9 cellular contexts compared by ENCODE assay signal in the genomic region with DNA sequence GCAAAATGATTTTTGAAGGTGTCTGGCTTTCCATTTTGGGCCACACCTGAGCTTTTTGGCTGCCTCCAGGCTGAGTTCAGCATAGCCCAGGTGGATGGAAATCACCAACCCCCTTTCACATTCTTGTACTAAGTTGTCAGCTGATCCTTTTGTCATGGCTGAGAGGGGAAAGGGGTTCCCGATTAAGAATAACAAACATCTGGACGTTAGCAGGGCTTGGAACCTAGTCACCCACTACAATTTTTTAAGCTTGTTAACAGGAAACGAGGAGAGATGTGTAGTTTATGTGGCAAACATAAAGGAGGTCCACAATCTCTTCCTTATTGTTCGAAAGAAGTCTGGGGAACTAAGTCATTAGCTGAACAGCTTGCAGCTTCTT. TPM values are rescaled to one million over a fixed set of nuclear protein-coding genes. Genes with fewer than 3 reads are reported as not detected.
A peak's percentile ranks its signal among the peaks of the same experiment; 100 is the strongest.
DNase-seq lines count a peak whose midpoint lies in the region; TF ChIP-seq lines count a peak whose summit lies in the region.
"Had no signal": no experiment of that assay in that cellular context is flagged by ENCODE, and none has a peak within 500 bp of the region (broad histone marks: within the 10 kb centered on the region; RNA-seq: fewer than 3 reads in every experiment).

No MANE protein-coding gene starts in this region.

- H3K79me2 ChIP-seq in PC-9 (ENCODE audit: low read depth): peaks cover 94% of the 10 kb centered on the region

- H4K20me1 ChIP-seq in PC-9 (ENCODE audit: insufficient read depth): peaks cover 57% of the 10 kb centered on the region

- POLR2A ChIA-PET in PC-9 (lab: Charles Lee; ENCODE audit: unreplicated experiment): no interaction called here
- POLR2A ChIA-PET in activated CD4-positive, alpha-beta memory T cell treated with anti-CD3 and anti-CD28 coated beads, Interleukin-2, amount 10 ng/mL, durations not matched to agents 7 days and 5 days (lab: Charles Lee): interaction anchor here (1.3 kb wide), 1 partner anchor 22 kb away, joined by 4 read pairs; no protein-coding TSS in a partner anchor

- H3K27me3 Mint-ChIP-seq in osteocyte (ENCODE audit: unreplicated experiment): no peaks in the 10 kb centered on the region
- peaks cover 74% of the 10 kb centered on the region for H3K27me3 Mint-ChIP-seq in activated CD4-positive, alpha-beta memory T cell treated with anti-CD3 and anti-CD28 coated beads, Interleukin-2, amount 10 ng/mL, durations not matched to agents 7 days and 5 days

- H3K27me3 ChIP-seq in PC-9 (ENCODE audit: insufficient read depth, low read depth) (no peaks in the 10 kb centered on the region), esophagus (ENCODE audit: control insufficient read depth in 1 of 2, insufficient read depth in 2 of 2, low read length in 2 of 2) (no peaks in the 10 kb centered on the region)

- peaks cover 7% of the 10 kb centered on the region; the same call in 1 of the 2 replicates for H3F3A ChIP-seq in PC-9 (ENCODE audit: insufficient read depth, low read depth)

- peaks cover 87% of the 10 kb centered on the region for H3K36me3 Mint-ChIP-seq in osteocyte (ENCODE audit: unreplicated experiment)
- H3K36me3 Mint-ChIP-seq in activated CD4-positive, alpha-beta memory T cell treated with anti-CD3 and anti-CD28 coated beads, Interleukin-2, amount 10 ng/mL, durations not matched to agents 7 days and 5 days (ENCODE audit: low read depth): peaks cover 12% of the 10 kb centered on the region

- intact Hi-C loops in PC-9 (cut with micrococcal nuclease; ENCODE audit: unreplicated experiment): no loop called here

- no peak overlapping the region for H2AFZ ChIP-seq in PC-9

- no peaks in the 10 kb centered on the region for H3K9me3 Mint-ChIP-seq in osteocyte (ENCODE audit: unreplicated experiment)
- no peaks in the 10 kb centered on the region for H3K9me3 Mint-ChIP-seq in activated CD4-positive, alpha-beta memory T cell treated with anti-CD3 and anti-CD28 coated beads, Interleukin-2, amount 10 ng/mL, durations not matched to agents 7 days and 5 days
- H3K9me3 Mint-ChIP-seq: dendritic cell treated with granulocyte-macrophage colony-stimulating factor and Interleukin-4, amounts not matched to agents 40 ng/mL and 50 ng/mL, for 4 days had no signal

- H3K36me3 ChIP-seq in PC-9 (ENCODE audit: low read depth): peaks cover 47% of the 10 kb centered on the region
- peaks cover 0 to 7% of the 10 kb centered on the region in 2 donors for H3K36me3 ChIP-seq in esophagus (ENCODE audit: control insufficient read depth in 2 of 2, insufficient read depth in 2 of 2, low read length in 1 of 2)

- H3K4me3 ChIP-seq in PC-9: peak overlapping the region; percentile 90
- H3K4me3 ChIP-seq in esophagus (ENCODE audit: low read depth in 1 of 2, low read length in 2 of 2): peak overlapping the region; percentile 53 to 67

- peak overlapping the region; percentile 96 for H3K27ac Mint-ChIP-seq in osteocyte (ENCODE audit: unreplicated experiment)
- no peak overlapping the region for H3K27ac Mint-ChIP-seq in activated CD4-positive, alpha-beta memory T cell treated with anti-CD3 and anti-CD28 coated beads, Interleukin-2, amount 10 ng/mL, durations not matched to agents 7 days and 5 days
- H3K27ac Mint-ChIP-seq: dendritic cell treated with granulocyte-macrophage colony-stimulating factor and Interleukin-4, amounts not matched to agents 40 ng/mL and 50 ng/mL, for 4 days had no signal

- no peaks in the 10 kb centered on the region for H3K9me3 ChIP-seq in PC-9 (ENCODE audit: insufficient read depth, low read depth)
- peaks cover 0 to 4% of the 10 kb centered on the region in 2 donors for H3K9me3 ChIP-seq in esophagus (ENCODE audit: control insufficient read depth in 2 of 2, insufficient read depth in 1 of 2, low read depth in 1 of 2, low read length in 1 of 2)

- BruUV-seq in PC-9 (replicated peaks; lab: Mats Ljungman, UMichigan): TSS peak; percentile 2

- CTCF ChIA-PET in PC-9 (lab: Charles Lee): no interaction called here
- CTCF ChIA-PET in activated CD4-positive, alpha-beta memory T cell treated with anti-CD3 and anti-CD28 coated beads, Interleukin-2, amount 10 ng/mL, durations not matched to agents 7 days and 5 days (lab: Charles Lee): no interaction called here

- peaks cover 55% of the 10 kb centered on the region for H3K4me1 ChIP-seq in PC-9 (replicated peaks; ENCODE audit: insufficient read depth)
- peaks cover 0 to 4% of the 10 kb centered on the region in 2 donors for H3K4me1 ChIP-seq in esophagus (ENCODE audit: control insufficient read depth in 2 of 2, insufficient read depth in 2 of 2, low read length in 1 of 2)

- H3K4me1 Mint-ChIP-seq in osteocyte (ENCODE audit: unreplicated experiment): peaks cover 4% of the 10 kb centered on the region
- H3K4me1 Mint-ChIP-seq in activated CD4-positive, alpha-beta memory T cell treated with anti-CD3 and anti-CD28 coated beads, Interleukin-2, amount 10 ng/mL, durations not matched to agents 7 days and 5 days: peaks cover 11% of the 10 kb centered on the region

- DNase-seq in AG08396 (ENCODE audit: low spot score) (peak; percentile 12), PC-9 (no peak), osteocyte (ENCODE audit: extremely low spot score, unreplicated experiment) (no peak), NCI-H1436 treated with DMSO at 0.1 percent for 48 hours (lab: John Stamatoyannopoulos, UW) (no peak), GM19238 (ENCODE audit: insufficient read length, low spot score) (no peak), T-helper 2 cell (no peak)
- DNase-seq in activated CD4-positive, alpha-beta memory T cell treated with anti-CD3 and anti-CD28 coated beads, Interleukin-2, amount 10 ng/mL, durations not matched to agents 7 days and 5 days: no peak

- peak overlapping the region; percentile 99 for H3K4me3 Mint-ChIP-seq in osteocyte (ENCODE audit: unreplicated experiment)
- no peak overlapping the region for H3K4me3 Mint-ChIP-seq in activated CD4-positive, alpha-beta memory T cell treated with anti-CD3 and anti-CD28 coated beads, Interleukin-2, amount 10 ng/mL, durations not matched to agents 7 days and 5 days
- H3K4me3 Mint-ChIP-seq: dendritic cell treated with granulocyte-macrophage colony-stimulating factor and Interleukin-4, amounts not matched to agents 40 ng/mL and 50 ng/mL, for 4 days had no signal

- peak overlapping the region; percentile 94 for H3K4me2 ChIP-seq in PC-9

- WGBS in esophagus, 2 donors: 2 to 13% methylated on average over 4 of the region's 4 CpGs

- H3K27ac ChIP-seq in PC-9 (no peak overlapping the region), esophagus (ENCODE audit: low read depth in 2 of 2, low read length in 1 of 2) (peak overlapping the region; percentile 68 to 93)

- no peaks in the 10 kb centered on the region for H3K9me2 ChIP-seq in PC-9 (ENCODE audit: insufficient read depth)

- TF ChIP-seq CTCF in PC-9 (conservative IDR thresholded peaks at IDR 0.05) (no peak), osteocyte (IDR thresholded peaks at IDR 0.05) (no peak)

RNA-seq across cellular contexts. Expression of a gene that starts 4.9 kb away (rescaled TPM):
- 48.4 and 72.1 TPM in 2 replicates for total RNA-seq in PC-9 (2021)
- 1 to 10 TPM; 5.0 to 9.3 TPM for polyA plus RNA-seq in esophagus
- 286 and 292 TPM in 2 replicates for total RNA-seq in osteocyte
- total RNA-seq in activated CD4-positive, alpha-beta memory T cell treated with anti-CD3 and anti-CD28 coated beads, Interleukin-2, amount 10 ng/mL, durations not matched to agents 7 days and 5 days: not detected

Comparison
In these comparisons a context has a peak if more than half of its experiments do, and no peak if none do; other contexts are left out.
1. RNA of a gene that starts 4.9 kb away (total RNA-seq): 286 to 292 TPM in osteocyte and 48.4 to 72.1 TPM in PC-9; not detected in activated CD4-positive, alpha-beta memory T cell treated with anti-CD3 and anti-CD28 coated beads, Interleukin-2, amount 10 ng/mL, durations not matched to agents 7 days and 5 days; every median in the first group is over 10 times any median in the second.